In the genomic region with DNA sequence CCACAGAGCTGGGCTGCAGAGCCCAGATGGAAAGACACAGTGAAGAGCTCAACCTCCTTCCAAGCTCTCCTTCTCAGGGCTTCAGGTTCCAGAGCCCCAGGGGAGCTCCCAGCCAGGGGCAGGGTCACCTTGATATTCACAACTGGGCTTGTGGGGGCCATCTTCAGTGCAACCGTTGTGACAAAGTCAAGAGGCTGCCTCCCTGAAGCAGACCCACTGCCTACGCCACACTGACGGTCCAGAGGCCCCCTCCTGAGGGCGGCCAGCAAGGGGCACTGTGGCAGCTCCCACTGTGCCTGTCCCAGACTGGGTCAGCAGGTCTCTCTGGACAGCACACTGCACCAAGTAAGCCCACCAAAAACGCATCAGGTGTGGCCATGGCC, we compare ENCODE assay signal across 17 cellular contexts.
DNase-seq lines count a peak whose midpoint lies in the region; FAIRE-seq and TF ChIP-seq lines count a peak whose summit lies in the region.
"Had no signal": no experiment of that assay in that cellular context is flagged by ENCODE, and none has a peak within 500 bp of the region (broad histone marks: within the 10 kb centered on the region; RNA-seq: fewer than 3 reads in every experiment).

No MANE protein-coding gene starts in this region.

- H2BK15ac ChIP-seq in H9 (ENCODE audit: low read depth, low read length), result no peak overlapping the region
- H2BK15ac ChIP-seq in neuronal stem cell (ENCODE audit: low read length), result no peak overlapping the region

- H2AFZ ChIP-seq in H9 (ENCODE audit: low read length) (no peak overlapping the region), neuronal stem cell (ENCODE audit: low read length) (no peak overlapping the region)

- H4K91ac ChIP-seq in H9 (ENCODE audit: insufficient read length, low read depth, low read length), result no peak overlapping the region
- H4K91ac ChIP-seq in neuronal stem cell (ENCODE audit: low read depth, low read length, poor library complexity), result no peak overlapping the region

- H2BK120ac ChIP-seq in H9 (ENCODE audit: low read depth, low read length, poor library complexity, severe bottlenecking) (no peak overlapping the region), neuronal stem cell (ENCODE audit: low read depth, low read length) (no peak overlapping the region)

- H3K27me3 ChIP-seq in H9 (ENCODE audit: insufficient read depth, low read length) (no peaks in the 10 kb centered on the region), neuronal stem cell (ENCODE audit: control insufficient read depth in 3 of 3, insufficient read depth in 3 of 3, low read depth in 1 of 3, low read length in 3 of 3) (no peaks in the 10 kb centered on the region)

- no peak overlapping the region for H4K5ac ChIP-seq in H9 (ENCODE audit: insufficient read length, low read depth, low read length)

- no peak for TF ChIP-seq CTCF in CD14-positive monocyte (IDR thresholded peaks at IDR 0.05)
- TF ChIP-seq CTCF in H9 (conservative IDR thresholded peaks at IDR 0.05), result no peak
- TF ChIP-seq CTCF in kidney (IDR thresholded peaks at IDR 0.05; ENCODE audit: borderline replicate concordance, extremely low read depth, insufficient read depth), result no peak

- H2BK12ac ChIP-seq in H9 (ENCODE audit: insufficient read length, low read depth, low read length), result no peak overlapping the region
- H2BK12ac ChIP-seq in neuronal stem cell (ENCODE audit: low read length), result no peak overlapping the region

- intact Hi-C loops in CD14-positive monocyte (cut with micrococcal nuclease) (no loop called here), kidney (cut with DNase I) (no loop called here)

- H3K36me3 Mint-ChIP-seq in CD14-positive monocyte (peaks cover 59 to 63% of the 10 kb centered on the region in 2 donors), H9 (ENCODE audit: insufficient read depth in 1 of 3, low read depth in 3 of 3) (peaks cover 7 to 35% (median 28%) of the 10 kb centered on the region in 3 experiments; a peak in 6 of 7 replicates)

- H3K14ac ChIP-seq in H9 (ENCODE audit: insufficient read depth, low read length) (no peak overlapping the region), neuronal stem cell (ENCODE audit: low read length) (no peak overlapping the region)

- H3K27ac ChIP-seq in H9 (ENCODE audit: insufficient read length, low read depth, low read length) (no peak overlapping the region), kidney (ENCODE audit: low read depth in 2 of 2, low read length in 2 of 2) (no peak overlapping the region), neuronal stem cell (replicated peaks; ENCODE audit: low read length) (no peak overlapping the region)

- DNase-seq in CD14-positive monocyte (ENCODE audit: low spot score) (peak; percentile 37), H9 (peak; percentile 19), kidney (peak; percentile 43), neuronal stem cell (ENCODE audit: low spot score) (no peak), NCI-H748 treated with DMSO at 0.1 percent for 48 hours (lab: John Stamatoyannopoulos, UW) (no peak), OCI-M1 (lab: John Stamatoyannopoulos, UW) (no peak), hippocampal formation (lab: John Stamatoyannopoulos, UW) (no peak)
- DNase-seq: AML-193, Caco-2, EL, IMR-90, NCI-H1105 treated with DMSO at 0.1 percent for 48 hours, NCI-H2029, NCI-H2171, NCI-H774 had no signal

- H3K9me3 Mint-ChIP-seq in CD14-positive monocyte (no peaks in the 10 kb centered on the region), H9 (no peaks in the 10 kb centered on the region)

- H3K9me3 ChIP-seq in H9 (ENCODE audit: control insufficient read depth, low read depth, low read length) (no peaks in the 10 kb centered on the region), kidney (ENCODE audit: control insufficient read depth in 1 of 2, low read length in 2 of 2) (no peaks in the 10 kb centered on the region), neuronal stem cell (replicated peaks in 1 of 2; ENCODE audit: control insufficient read depth in 2 of 2, insufficient read depth in 1 of 2, low read depth in 1 of 2, low read length in 2 of 2) (no peaks in the 10 kb centered on the region)
- H3K9me3 ChIP-seq: Caco-2 had no signal

- H3K4me1 ChIP-seq in H9 (ENCODE audit: insufficient read depth, low read length) (no peaks in the 10 kb centered on the region), kidney (ENCODE audit: control insufficient read depth in 1 of 2, insufficient read depth in 1 of 2, low read depth in 1 of 2, low read length in 2 of 2) (no peaks in the 10 kb centered on the region), neuronal stem cell (ENCODE audit: control insufficient read depth in 2 of 2, insufficient read depth in 1 of 2, low read depth in 1 of 2, low read length in 2 of 2) (no peaks in the 10 kb centered on the region)
- H3K4me1 ChIP-seq: Caco-2 had no signal

- H3K4me1 Mint-ChIP-seq in CD14-positive monocyte (peaks cover 8% of the 10 kb centered on the region), H9 (peaks cover 4 to 11% of the 10 kb centered on the region in 2 experiments)

- no peak overlapping the region for H3K4me3 Mint-ChIP-seq in CD14-positive monocyte
- H3K4me3 Mint-ChIP-seq in H9, result no peak overlapping the region

- H3K4ac ChIP-seq in H9 (ENCODE audit: low read depth, low read length), result no peak overlapping the region
- H3K4ac ChIP-seq in neuronal stem cell (ENCODE audit: low read length), result no peak overlapping the region

- H3K79me2 ChIP-seq in H9 (ENCODE audit: insufficient read depth, low read length), result no peaks in the 10 kb centered on the region

- no peak overlapping the region for H3K56ac ChIP-seq in H9 (ENCODE audit: insufficient read length, low read depth, low read length)

- no CpG with 5 or more reads among the region's 5 CpGs for WGBS in H9 (ENCODE audit: extremely low coverage, insufficient read length, low lambda C conversion rate)
- no CpG with 5 or more reads among the region's 5 CpGs for WGBS in neuronal stem cell (ENCODE audit: extremely low coverage in 2 of 2, insufficient read length in 2 of 2, insufficient replicate concordance in 1 of 2), 2 donors

- H4K8ac ChIP-seq in H9 (replicated peaks; ENCODE audit: insufficient read length, low read depth, low read length) (no peak overlapping the region), neuronal stem cell (ENCODE audit: low read depth, low read length) (no peak overlapping the region)

- H3K79me1 ChIP-seq in H9 (ENCODE audit: insufficient read depth, low read depth, low read length, poor library complexity, severe bottlenecking) (no peaks in the 10 kb centered on the region), neuronal stem cell (ENCODE audit: low read depth, low read length) (peaks cover 6% of the 10 kb centered on the region)

- H3K9ac ChIP-seq in H9 (ENCODE audit: extremely low read depth, insufficient read length, low read length) (no peak overlapping the region), kidney (ENCODE audit: low read length in 2 of 2) (no peak overlapping the region), neuronal stem cell (ENCODE audit: low read depth, low read length, poor library complexity) (peak overlapping the region; percentile 21)

- no peak overlapping the region for H3T11ph ChIP-seq in H9 (ENCODE audit: low read length)

- H3K4me2 ChIP-seq in H9 (ENCODE audit: insufficient read depth, insufficient read length, low read length), result no peak overlapping the region
- H3K4me2 ChIP-seq in neuronal stem cell (ENCODE audit: insufficient read depth, low read length, poor library complexity, severe bottlenecking), result no peak overlapping the region

- H3K27ac Mint-ChIP-seq in CD14-positive monocyte, result peak overlapping the region in 1 of 7 donors; percentile 57
- no peak overlapping the region for H3K27ac Mint-ChIP-seq in H9

- no peak overlapping the region for H3K4me3 ChIP-seq in kidney (ENCODE audit: low read length in 2 of 2)
- no peak overlapping the region for H3K4me3 ChIP-seq in neuronal stem cell (ENCODE audit: low read length in 2 of 2)

- peaks cover 20 to 22% of the 10 kb centered on the region in 2 donors for H3K36me3 ChIP-seq in kidney (ENCODE audit: control insufficient read depth in 1 of 2, insufficient read depth in 2 of 2, low read length in 2 of 2)
- H3K36me3 ChIP-seq in neuronal stem cell (replicated peaks in 1 of 2; ENCODE audit: control insufficient read depth in 2 of 2, insufficient read depth in 2 of 2, low read length in 2 of 2), result peaks cover 35 to 60% of the 10 kb centered on the region in 2 donors

- H4K20me1 ChIP-seq in H9 (ENCODE audit: control insufficient read depth, insufficient read depth, insufficient read length), result no peaks in the 10 kb centered on the region

- no peak overlapping the region for H2BK20ac ChIP-seq in H9 (ENCODE audit: low read depth, low read length, poor library complexity, severe bottlenecking)

- H2BK5ac ChIP-seq in H9 (ENCODE audit: insufficient read length, low read length) (no peak overlapping the region), neuronal stem cell (ENCODE audit: low read length) (no peak overlapping the region)

- H3K18ac ChIP-seq in H9 (ENCODE audit: insufficient read length, low read depth, low read length) (no peak overlapping the region), neuronal stem cell (ENCODE audit: low read length) (no peak overlapping the region)

- H2AK5ac ChIP-seq in H9 (ENCODE audit: insufficient read length, low read length), result no peak overlapping the region
- no peak overlapping the region for H2AK5ac ChIP-seq in neuronal stem cell (ENCODE audit: low read depth, low read length)

- no peak for FAIRE-seq in kidney (lab: Jason Lieb, UNC)
- FAIRE-seq: GM19239, H54 had no signal

- H3K23me2 ChIP-seq in H9 (ENCODE audit: insufficient read length, low read depth, low read length, poor library complexity, severe bottlenecking), result no peaks in the 10 kb centered on the region

- peaks cover 0 to 4% (median 2%) of the 10 kb centered on the region in 3 donors for H3K27me3 Mint-ChIP-seq in CD14-positive monocyte (ENCODE audit: low read depth in 3 of 3)
- no peaks in the 10 kb centered on the region; the same call in 1 of the 2 replicates for H3K27me3 Mint-ChIP-seq in H9 (ENCODE audit: low read depth)

- no peak overlapping the region for H3K23ac ChIP-seq in H9 (ENCODE audit: insufficient read length, low read depth, low read length)
- peak overlapping the region; percentile 73 for H3K23ac ChIP-seq in neuronal stem cell (ENCODE audit: low read depth, low read length, poor library complexity)

Comparison
In these comparisons a context has a peak if more than half of its experiments do, and no peak if none do; other contexts are left out.
1. DNase-seq: peak in CD14-positive monocyte (single experiment), H9 (single experiment) and kidney (single experiment); none in neuronal stem cell (single experiment), NCI-H748 treated with DMSO at 0.1 percent for 48 hours (single experiment), OCI-M1 (single experiment) and hippocampal formation (0 of 2).